ENCODE assay signal across 14 cellular contexts in the genomic region with DNA sequence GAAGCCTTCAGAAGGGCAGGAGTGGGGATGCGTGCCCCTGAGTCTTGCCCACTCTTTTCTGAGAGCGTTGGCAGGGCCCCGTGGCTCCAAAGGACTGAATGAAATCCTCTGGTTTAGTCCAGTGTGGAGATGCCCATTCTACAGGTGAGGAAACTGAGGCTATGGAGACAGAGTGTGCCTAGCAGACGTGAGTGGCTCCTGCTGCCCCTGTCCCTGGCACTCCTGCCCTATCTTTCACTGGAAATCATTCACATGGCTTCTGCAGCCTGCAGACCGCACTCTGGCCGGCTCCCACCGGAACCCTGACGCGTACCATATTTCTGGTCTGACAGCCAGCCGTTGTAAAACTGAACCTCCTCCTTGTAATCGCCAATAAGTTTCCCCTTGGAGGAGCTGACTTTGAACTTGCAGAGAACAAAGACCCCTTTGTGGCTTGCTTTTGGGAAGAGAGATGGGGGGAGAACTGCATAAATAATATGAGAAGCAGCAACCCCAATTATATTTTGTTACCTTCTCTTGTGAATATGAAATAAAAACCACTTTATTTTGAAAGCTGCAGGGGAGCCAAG.
DNase-seq lines count a peak whose midpoint lies in the region; ATAC-seq and TF ChIP-seq lines count a peak whose summit lies in the region.
"Had no signal": no experiment of that assay in that cellular context is flagged by ENCODE, and none has a peak within 500 bp of the region (broad histone marks: within the 10 kb centered on the region; RNA-seq: fewer than 3 reads in every experiment).

No MANE protein-coding gene starts in this region.

- WGBS in heart left ventricle, 4 donors, result 75 to 83% (median 80%) methylated on average over 11 of the region's 11 CpGs

- TF ChIP-seq CTCF in heart left ventricle (IDR thresholded peaks at IDR 0.05), result no peak
- no peak for TF ChIP-seq CTCF in nephron (IDR thresholded peaks at IDR 0.05; ENCODE audit: unreplicated experiment in 3 of 3)

- H3K4me1 ChIP-seq in heart left ventricle, result peaks cover 0 to 16% (median 4%) of the 10 kb centered on the region in 12 donors
- H3K4me1 ChIP-seq: gastrocnemius medialis had no signal

- no peaks in the 10 kb centered on the region for H3K36me3 Mint-ChIP-seq in nephron (ENCODE audit: low read depth)

- peak overlapping the region in 2 of 3 experiments; percentile 21 to 63 for H3K4me3 Mint-ChIP-seq in nephron
- no peak overlapping the region for H3K4me3 Mint-ChIP-seq in stimulated activated naive CD8-positive, alpha-beta T cell treated with anti-CD3 and anti-CD28 coated beads, Interleukin-15, amount 100 ng/mL, for 72 hours

- peaks cover 5% of the 10 kb centered on the region for H3K27me3 Mint-ChIP-seq in nephron (ENCODE audit: low read depth)
- H3K27me3 Mint-ChIP-seq in stimulated activated naive CD8-positive, alpha-beta T cell treated with anti-CD3 and anti-CD28 coated beads, Interleukin-15, amount 100 ng/mL, for 72 hours, result no peaks in the 10 kb centered on the region

- H3K27ac Mint-ChIP-seq in nephron, result peak overlapping the region; percentile 97 to 100 (median 99)
- H3K27ac Mint-ChIP-seq in stimulated activated naive CD8-positive, alpha-beta T cell treated with anti-CD3 and anti-CD28 coated beads, Interleukin-15, amount 100 ng/mL, for 72 hours, result peak overlapping the region in 1 of 2 donors; percentile 74
- H3K27ac Mint-ChIP-seq: progenitor cell of endocrine pancreas had no signal

- no peak for TF ChIP-seq POLR2A in heart left ventricle (IDR thresholded peaks at IDR 0.05)

- H3K27me3 ChIP-seq in heart left ventricle, result no peaks in the 10 kb centered on the region
- H3K27me3 ChIP-seq: gastrocnemius medialis, tibial artery had no signal

- peak; percentile 32 to 45 for ATAC-seq in left cardiac atrium
- no peak for ATAC-seq in heart left ventricle
- ATAC-seq in esophagus mucosa, result no peak
- ATAC-seq in HG02970 (IDR thresholded peaks at IDR 0.05; ENCODE audit: low FRiP score, unreplicated experiment), result no peak
- no peak for ATAC-seq in stimulated activated naive CD8-positive, alpha-beta T cell treated with anti-CD3 and anti-CD28 coated beads, Interleukin-15, amount 100 ng/mL, for 72 hours

- H3K4me1 Mint-ChIP-seq in nephron, result peaks cover 62% of the 10 kb centered on the region
- H3K4me1 Mint-ChIP-seq in stimulated activated naive CD8-positive, alpha-beta T cell treated with anti-CD3 and anti-CD28 coated beads, Interleukin-15, amount 100 ng/mL, for 72 hours, result peaks cover 18% of the 10 kb centered on the region

- H3K9me3 Mint-ChIP-seq in nephron, result no peaks in the 10 kb centered on the region
- no peaks in the 10 kb centered on the region for H3K9me3 Mint-ChIP-seq in stimulated activated naive CD8-positive, alpha-beta T cell treated with anti-CD3 and anti-CD28 coated beads, Interleukin-15, amount 100 ng/mL, for 72 hours

- no peaks in the 10 kb centered on the region for H3K9me3 ChIP-seq in heart left ventricle
- H3K9me3 ChIP-seq: gastrocnemius medialis, tibial artery had no signal

- no peak overlapping the region for H3K4me3 ChIP-seq in heart left ventricle
- H3K4me3 ChIP-seq: gastrocnemius medialis, tibial artery had no signal

- intact Hi-C loops in left cardiac atrium (cut with DNase I), result no loop called here
- intact Hi-C loops in heart left ventricle (cut with DNase I), result no loop called here

- H3K27ac ChIP-seq in heart left ventricle, result peak overlapping the region in 5 of 12 donors; percentile 1 to 66 (median 43)
- H3K27ac ChIP-seq in substantia nigra (ENCODE audit: low read depth, low read length, poor library complexity, severe bottlenecking), result peak overlapping the region; percentile 45
- H3K27ac ChIP-seq: C4-2B, gastrocnemius medialis, tibial artery had no signal

- DNase-seq in left cardiac atrium, result no peak
- no peak for DNase-seq in heart left ventricle
- DNase-seq in ecto neural progenitor cell (ENCODE audit: low spot score), result peak; percentile 37
- no peak for DNase-seq in substantia nigra (lab: John Stamatoyannopoulos, UW)
- no peak for DNase-seq in stimulated activated naive CD8-positive, alpha-beta T cell treated with anti-CD3 and anti-CD28 coated beads, Interleukin-15, amount 100 ng/mL, for 72 hours
- DNase-seq: activated CD4-positive, alpha-beta T cell treated with anti-CD3 and anti-CD28 coated beads, Interleukin-2, amount 50 U/mL, for 1 hour; activated CD8-positive, alpha-beta memory T cell treated with anti-CD3 and anti-CD28 coated beads, Interleukin-2, amount 50 U/mL, for 48 hours had no signal

- no peaks in the 10 kb centered on the region for H3K36me3 ChIP-seq in heart left ventricle
- H3K36me3 ChIP-seq: gastrocnemius medialis, tibial artery had no signal

Comparison
In these comparisons a context has a peak if more than half of its experiments do, and no peak if none do; other contexts are left out.
1. ATAC-seq: peak in left cardiac atrium (2 of 2); none in heart left ventricle (0 of 4), esophagus mucosa (single experiment), HG02970 (single experiment) and stimulated activated naive CD8-positive, alpha-beta T cell treated with anti-CD3 and anti-CD28 coated beads, Interleukin-15, amount 100 ng/mL, for 72 hours (single experiment).
2. H3K4me3 Mint-ChIP-seq: peak in nephron (2 of 3); none in stimulated activated naive CD8-positive, alpha-beta T cell treated with anti-CD3 and anti-CD28 coated beads, Interleukin-15, amount 100 ng/mL, for 72 hours (0 of 2).